In genomic region chr11:3795131-3796092, GRCh38 we compare ENCODE assay signal across 9 cellular contexts. TPM values are rescaled to one million over a fixed set of nuclear protein-coding genes. Genes with fewer than 3 reads are reported as not detected.
A peak's percentile ranks its signal among the peaks of the same experiment; 100 is the strongest.
DNase-seq lines count a peak whose midpoint lies in the region; ATAC-seq, FAIRE-seq and TF ChIP-seq lines count a peak whose summit lies in the region.
"Had no signal": no experiment of that assay in that cellular context is flagged by ENCODE, and none has a peak within 500 bp of the region (broad histone marks: within the 10 kb centered on the region; RNA-seq: fewer than 3 reads in every experiment).

No MANE protein-coding gene starts in this region.

- DNase-seq in GM12892 (ENCODE audit: insufficient read length) (no peak), T-cell (no peak), fibroblast of peridontal ligament (ENCODE audit: extremely low read depth) (peak; percentile 9), psoas muscle (no peak), T-helper 9 cell (no peak), NCI-H1092 treated with DMSO at 0.1 percent for 48 hours (lab: John Stamatoyannopoulos, UW) (no peak)
- DNase-seq in activated CD4-positive, CD25-positive, alpha-beta regulatory T cell treated with anti-CD3 and anti-CD28 coated beads, Interleukin-2, amount 50 U/mL, for 72 hours, result no peak
- DNase-seq: NCI-H1092 had no signal

- WGBS in psoas muscle, 3 donors, result 64 to 82% (median 69%) methylated on average over 8 of the region's 8 CpGs

- H3K36me3 ChIP-seq in psoas muscle (ENCODE audit: insufficient read depth in 1 of 2, low read depth in 1 of 2), result peaks cover 2 to 36% of the 10 kb centered on the region in 2 donors

- peak overlapping the region; percentile 95 for H3K27ac ChIP-seq in psoas muscle

- CTCF ChIA-PET in T-cell (lab: Charles Lee), result interaction anchor here in 1 of 2 donors (0.5 to 1.9 kb wide), 6 partner anchors 10 to 889 kb away, joined by 3 to 11 read pairs (median 6); partner anchors contain the start of gene PGAP2

- peaks cover 52 to 58% (median 54%) of the 10 kb centered on the region in 3 donors for H3K4me1 Mint-ChIP-seq in T-cell

- no peak for TF ChIP-seq POLR2A in GM12892 (IDR thresholded peaks at IDR 0.05; ENCODE audit: low read depth, low read length)

- no peaks in the 10 kb centered on the region for H3K27me3 Mint-ChIP-seq in T-cell

- H3K27me3 ChIP-seq in psoas muscle (ENCODE audit: insufficient read depth in 3 of 3, low read length in 2 of 3), result no peaks in the 10 kb centered on the region

- H3K4me3 ChIP-seq in psoas muscle, result peak overlapping the region; percentile 90

- no peak for TF ChIP-seq CTCF in psoas muscle (IDR thresholded peaks at IDR 0.05)

- H3K9me3 ChIP-seq in psoas muscle, result no peaks in the 10 kb centered on the region

- FAIRE-seq in GM12892 (lab: Jason Lieb, UNC), result peak; percentile 53

- peak overlapping the region; percentile 91 to 97 for H3K27ac Mint-ChIP-seq in T-cell

- H3K9me3 Mint-ChIP-seq in T-cell, result no peaks in the 10 kb centered on the region

- H3K36me3 Mint-ChIP-seq in T-cell, result peaks cover 14% of the 10 kb centered on the region

- no peak for ATAC-seq in T-cell (replicated peaks in 1 of 4)
- no peak for ATAC-seq in psoas muscle
- no peak for ATAC-seq in HG03565 (IDR thresholded peaks at IDR 0.05; ENCODE audit: unreplicated experiment)

- POLR2A ChIA-PET in T-cell (lab: Charles Lee), result interaction anchor here (0.6 to 1.5 kb wide), 7 partner anchors 10 to 192 kb away, joined by 3 to 12 read pairs (median 4); partner anchors contain the start of gene STIM1 (in 1 of the 2)

- H3K4me1 ChIP-seq in psoas muscle, result peaks cover 5% of the 10 kb centered on the region

- intact Hi-C loops in psoas muscle (cut with DNase I), result no loop called here

- peak overlapping the region; percentile 89 to 97 (median 90) for H3K4me3 Mint-ChIP-seq in T-cell

RNA-seq across cellular contexts. Expression of gene NUP98, which starts 1.9 kb away (rescaled TPM):
- 40.5 TPM for polyA plus RNA-seq in GM12892 (2012; ENCODE audit: missing spikeins)
- total RNA-seq in T-cell (100 to 1,000 TPM in 3 of 5 donors, 10 to 100 TPM in 2; 89.1 to 105 (median 102) TPM), psoas muscle (10 to 100 TPM; 45.3 to 85.1 (median 72.3) TPM)
- polyA plus RNA-seq in psoas muscle, result 10 to 100 TPM; 25.9 to 59.3 (median 37.0) TPM

RNA-seq across cellular contexts. Expression of gene PGAP2, which starts 12.9 kb away (rescaled TPM):
- 24.1 TPM for polyA plus RNA-seq in GM12892 (2012; ENCODE audit: missing spikeins)
- total RNA-seq in T-cell (10 to 100 TPM; 22.5 to 28.2 (median 24.6) TPM), psoas muscle (10 to 100 TPM in 1 of 4 donors, 1 to 10 TPM in 3; 4.5 to 14.5 (median 7.7) TPM)
- 10 to 100 TPM in 1 of 3 donors, 1 to 10 TPM in 2; 6.0 to 12.5 (median 6.0) TPM for polyA plus RNA-seq in psoas muscle

RNA-seq across cellular contexts. Expression of gene RHOG, which starts 45.3 kb away (rescaled TPM):
- polyA plus RNA-seq in GM12892 (2012; ENCODE audit: missing spikeins), result 61.8 TPM
- total RNA-seq in T-cell (100 to 1,000 TPM in 4 of 5 donors, 10 to 100 TPM in 1; 88.1 to 108 (median 106) TPM), psoas muscle (10 to 100 TPM; 22.4 to 40.9 (median 37.6) TPM)
- 10 to 100 TPM; 44.5 to 80.1 (median 51.3) TPM for polyA plus RNA-seq in psoas muscle
